ENCODE assay signal across 18 cellular contexts in the genomic region with DNA sequence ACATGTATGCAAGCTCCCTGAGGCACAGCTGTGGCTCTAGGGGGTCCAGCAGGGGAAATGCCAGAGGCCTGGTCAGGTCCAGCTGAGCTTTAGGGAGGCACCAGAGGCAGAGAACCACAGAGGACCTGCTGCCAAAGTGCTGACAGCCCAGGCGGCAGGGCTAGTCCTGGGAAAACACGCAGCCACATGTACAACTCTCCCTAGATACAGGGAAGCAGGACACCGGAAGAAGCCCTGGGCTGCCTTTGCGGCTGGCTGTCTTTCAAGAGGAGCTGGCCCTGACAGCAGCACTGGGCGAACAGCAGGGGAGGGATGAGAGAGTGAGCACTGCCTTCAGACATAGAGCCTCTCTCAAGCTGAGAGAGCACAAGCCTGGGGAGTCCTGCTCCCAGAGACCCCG. TPM values are rescaled to one million over a fixed set of nuclear protein-coding genes. Genes with fewer than 3 reads are reported as not detected.
DNase-seq lines count a peak whose midpoint lies in the region; ATAC-seq and TF ChIP-seq lines count a peak whose summit lies in the region.
"Had no signal": no experiment of that assay in that cellular context is flagged by ENCODE, and none has a peak within 500 bp of the region (broad histone marks: within the 10 kb centered on the region; RNA-seq: fewer than 3 reads in every experiment).

No MANE protein-coding gene starts in this region.

- intact Hi-C loops in activated CD4-positive, alpha-beta T cell treated with anti-CD3 and anti-CD28 coated beads, Interleukin-2, amount 10 ng/mL, durations not matched to agents 24 days and 14 days (cut with micrococcal nuclease) = no loop called here
- intact Hi-C loops in heart right ventricle (cut with DNase I) (no loop called here), spleen (cut with DNase I; ENCODE audit: low total_unique reads) (no loop called here), thyroid gland (cut with DNase I) (no loop called here)

- H3K4me3 ChIP-seq in choroid plexus epithelial cell (ENCODE audit: low read depth, low read length) = no peak overlapping the region
- H3K4me3 ChIP-seq in heart right ventricle = no peak overlapping the region
- H3K4me3 ChIP-seq in spleen = no peak overlapping the region
- no peak overlapping the region for H3K4me3 ChIP-seq in thyroid gland (replicated peaks in 1 of 3)
- H3K4me3 ChIP-seq: uterus had no signal

- DNase-seq in activated CD4-positive, alpha-beta T cell treated with anti-CD3 and anti-CD28 coated beads, Interleukin-2, amount 10 ng/mL, durations not matched to agents 24 days and 14 days = no peak
- no peak for DNase-seq in activated CD4-positive, alpha-beta T cell treated with anti-CD3 and anti-CD28 coated beads, Interleukin-2, amount 50 U/mL, for 4 hours
- DNase-seq in choroid plexus epithelial cell (ENCODE audit: low read depth) (peak; percentile 33), heart right ventricle (peak; percentile 70 to 73), spleen (peak; percentile 47), thyroid gland (no peak)
- DNase-seq in activated CD4-positive, alpha-beta memory T cell treated with anti-CD3 and anti-CD28 coated beads, Interleukin-2, amount 10 ng/mL, durations not matched to agents 7 days and 5 days = no peak
- DNase-seq: activated CD8-positive, alpha-beta memory T cell treated with anti-CD3 and anti-CD28 coated beads for 24 hours; activated naive CD8-positive, alpha-beta T cell treated with anti-CD3 and anti-CD28 coated beads, Interleukin-2, amount 10 ng/mL, durations not matched to agents 7 days and 5 days; activated T-cell treated with anti-CD3 and anti-CD28 coated beads, Interleukin-2, amount 50 U/mL, for 72 hours; BE2C; effector CD8-positive, alpha-beta T cell; GOT3; naive B cell; NCI-H524; stimulated activated CD4-positive, alpha-beta T cell treated with anti-CD3 and anti-CD28 coated beads, Interleukin-2, amount 100 ng/mL, for 24 hours; uterus had no signal

- WGBS in heart right ventricle, 2 donors = 27 to 52% methylated on average over 6 of the region's 6 CpGs
- WGBS in spleen, 5 donors = 87 to 97% (median 94%) methylated on average over 5 to 6 of the region's 6 CpGs
- WGBS in thyroid gland, 2 donors = 71 to 81% methylated on average over 4 of the region's 6 CpGs

- TF ChIP-seq CTCF in choroid plexus epithelial cell (conservative IDR thresholded peaks at IDR 0.05; ENCODE audit: low read depth, low read length) (no peak), heart right ventricle (IDR thresholded peaks at IDR 0.05) (no peak), spleen (IDR thresholded peaks at IDR 0.05 in 8 of 11, conservative IDR thresholded peaks at IDR 0.05 in 3 of 11) (no peak), thyroid gland (IDR thresholded peaks at IDR 0.05) (no peak)

- ATAC-seq in heart right ventricle (peak; percentile 80 to 94 (median 88)), GM21576 (IDR thresholded peaks at IDR 0.05; ENCODE audit: unreplicated experiment) (no peak)
- ATAC-seq: activated T-cell treated with anti-CD3 and anti-CD28 coated beads, Interleukin-2, amount 50 U/mL, for 72 hours had no signal

- peaks cover 32% of the 10 kb centered on the region for H3K36me3 Mint-ChIP-seq in activated CD4-positive, alpha-beta T cell treated with anti-CD3 and anti-CD28 coated beads, Interleukin-2, amount 10 ng/mL, durations not matched to agents 24 days and 14 days (ENCODE audit: low read depth)
- peaks cover 25% of the 10 kb centered on the region for H3K36me3 Mint-ChIP-seq in activated CD4-positive, alpha-beta memory T cell treated with anti-CD3 and anti-CD28 coated beads, Interleukin-2, amount 10 ng/mL, durations not matched to agents 7 days and 5 days (ENCODE audit: low read depth)
- H3K36me3 Mint-ChIP-seq: naive B cell had no signal

- H3K9me3 ChIP-seq in heart right ventricle (no peaks in the 10 kb centered on the region), spleen (no peaks in the 10 kb centered on the region), thyroid gland (no peaks in the 10 kb centered on the region)
- H3K9me3 ChIP-seq: BE2C, uterus had no signal

- H3K4me1 Mint-ChIP-seq in activated CD4-positive, alpha-beta T cell treated with anti-CD3 and anti-CD28 coated beads, Interleukin-2, amount 10 ng/mL, durations not matched to agents 24 days and 14 days = peaks cover 1% of the 10 kb centered on the region
- H3K4me1 Mint-ChIP-seq in activated CD4-positive, alpha-beta memory T cell treated with anti-CD3 and anti-CD28 coated beads, Interleukin-2, amount 10 ng/mL, durations not matched to agents 7 days and 5 days = no peaks in the 10 kb centered on the region
- H3K4me1 Mint-ChIP-seq: naive B cell had no signal

- CTCF ChIA-PET in activated CD4-positive, alpha-beta memory T cell treated with anti-CD3 and anti-CD28 coated beads, Interleukin-2, amount 10 ng/mL, durations not matched to agents 7 days and 5 days (lab: Charles Lee) = no interaction called here

- peaks cover 0 to 68% (median 13%) of the 10 kb centered on the region in 9 donors for H3K36me3 ChIP-seq in heart right ventricle
- H3K36me3 ChIP-seq in spleen = peaks cover 0 to 99% (median 49%) of the 10 kb centered on the region in 6 donors
- H3K36me3 ChIP-seq in thyroid gland = peaks cover 12 to 17% of the 10 kb centered on the region in 2 donors
- H3K36me3 ChIP-seq: BE2C, uterus had no signal

- H3K27ac Mint-ChIP-seq in activated CD4-positive, alpha-beta T cell treated with anti-CD3 and anti-CD28 coated beads, Interleukin-2, amount 10 ng/mL, durations not matched to agents 24 days and 14 days = peak overlapping the region; percentile 60
- no peak overlapping the region for H3K27ac Mint-ChIP-seq in activated CD4-positive, alpha-beta memory T cell treated with anti-CD3 and anti-CD28 coated beads, Interleukin-2, amount 10 ng/mL, durations not matched to agents 7 days and 5 days
- H3K27ac Mint-ChIP-seq: activated naive CD8-positive, alpha-beta T cell treated with anti-CD3 and anti-CD28 coated beads, Interleukin-2, amount 10 ng/mL, durations not matched to agents 7 days and 5 days; activated T-cell treated with anti-CD3 and anti-CD28 coated beads, Interleukin-2, amount 50 U/mL, for 72 hours had no signal

- no peaks in the 10 kb centered on the region for H3K27me3 Mint-ChIP-seq in activated CD4-positive, alpha-beta T cell treated with anti-CD3 and anti-CD28 coated beads, Interleukin-2, amount 10 ng/mL, durations not matched to agents 24 days and 14 days
- H3K27me3 Mint-ChIP-seq in activated CD4-positive, alpha-beta memory T cell treated with anti-CD3 and anti-CD28 coated beads, Interleukin-2, amount 10 ng/mL, durations not matched to agents 7 days and 5 days = no peaks in the 10 kb centered on the region
- H3K27me3 Mint-ChIP-seq: activated naive CD8-positive, alpha-beta T cell treated with anti-CD3 and anti-CD28 coated beads, Interleukin-2, amount 10 ng/mL, durations not matched to agents 7 days and 5 days; naive B cell had no signal

- POLR2A ChIA-PET in activated CD4-positive, alpha-beta memory T cell treated with anti-CD3 and anti-CD28 coated beads, Interleukin-2, amount 10 ng/mL, durations not matched to agents 7 days and 5 days (lab: Charles Lee) = interaction anchor here (1.2 kb wide), 1 partner anchor 10 kb away, joined by 4 read pairs; no protein-coding TSS in a partner anchor

- H3K27me3 ChIP-seq in heart right ventricle (no peaks in the 10 kb centered on the region), spleen (replicated peaks in 1 of 7) (no peaks in the 10 kb centered on the region), thyroid gland (no peaks in the 10 kb centered on the region)
- H3K27me3 ChIP-seq: BE2C, uterus had no signal

- H3K9me3 Mint-ChIP-seq in activated CD4-positive, alpha-beta T cell treated with anti-CD3 and anti-CD28 coated beads, Interleukin-2, amount 10 ng/mL, durations not matched to agents 24 days and 14 days = no peaks in the 10 kb centered on the region
- no peaks in the 10 kb centered on the region for H3K9me3 Mint-ChIP-seq in activated CD4-positive, alpha-beta memory T cell treated with anti-CD3 and anti-CD28 coated beads, Interleukin-2, amount 10 ng/mL, durations not matched to agents 7 days and 5 days
- H3K9me3 Mint-ChIP-seq: activated naive CD8-positive, alpha-beta T cell treated with anti-CD3 and anti-CD28 coated beads, Interleukin-2, amount 10 ng/mL, durations not matched to agents 7 days and 5 days; activated T-cell treated with anti-CD3 and anti-CD28 coated beads, Interleukin-2, amount 50 U/mL, for 72 hours; naive B cell had no signal

- no peak overlapping the region for H3K4me3 Mint-ChIP-seq in activated CD4-positive, alpha-beta T cell treated with anti-CD3 and anti-CD28 coated beads, Interleukin-2, amount 10 ng/mL, durations not matched to agents 24 days and 14 days
- H3K4me3 Mint-ChIP-seq in activated CD4-positive, alpha-beta memory T cell treated with anti-CD3 and anti-CD28 coated beads, Interleukin-2, amount 10 ng/mL, durations not matched to agents 7 days and 5 days = no peak overlapping the region
- H3K4me3 Mint-ChIP-seq: activated naive CD8-positive, alpha-beta T cell treated with anti-CD3 and anti-CD28 coated beads, Interleukin-2, amount 10 ng/mL, durations not matched to agents 7 days and 5 days; activated T-cell treated with anti-CD3 and anti-CD28 coated beads, Interleukin-2, amount 50 U/mL, for 72 hours; naive B cell had no signal

- H3K4me1 ChIP-seq in heart right ventricle (peaks cover 0 to 37% (median 28%) of the 10 kb centered on the region in 9 donors), spleen (peaks cover 0 to 15% (median 3%) of the 10 kb centered on the region in 6 donors), thyroid gland (no peaks in the 10 kb centered on the region)
- H3K4me1 ChIP-seq: BE2C, uterus had no signal

- peak overlapping the region in 9 of 10 donors; percentile 49 to 81 (median 74) for H3K27ac ChIP-seq in heart right ventricle
- H3K27ac ChIP-seq in spleen = no peak overlapping the region
- no peak overlapping the region for H3K27ac ChIP-seq in thyroid gland
- H3K27ac ChIP-seq: uterus had no signal

- TF ChIP-seq POLR2A in spleen (IDR thresholded peaks at IDR 0.05) (no peak), thyroid gland (IDR thresholded peaks at IDR 0.05) (no peak)

RNA-seq across cellular contexts. Expression of a gene that starts 40.7 kb away (rescaled TPM):
- 47.4 and 47.6 TPM in 2 replicates for total RNA-seq in activated CD4-positive, alpha-beta T cell treated with anti-CD3 and anti-CD28 coated beads, Interleukin-2, amount 10 ng/mL, durations not matched to agents 24 days and 14 days
- total RNA-seq in heart right ventricle (10 to 100 TPM in 4 of 10 donors, 1 to 10 TPM in 6; 5.7 to 13.1 (median 9.5) TPM), spleen (10 to 100 TPM; 12.1 to 25.6 (median 17.8) TPM), thyroid gland (10 to 100 TPM; 14.4 to 17.7 (median 16.2) TPM)
- polyA plus RNA-seq in heart right ventricle (1 to 10 TPM; 4.6 to 8.2 TPM), spleen (1 to 10 TPM; 6.0 to 8.9 (median 8.1) TPM)
- 10 to 100 TPM; 26.4 to 27.6 TPM for total RNA-seq in activated CD4-positive, alpha-beta memory T cell treated with anti-CD3 and anti-CD28 coated beads, Interleukin-2, amount 10 ng/mL, durations not matched to agents 7 days and 5 days

RNA-seq across cellular contexts. Expression of a gene that starts 43.6 kb away (rescaled TPM):
- total RNA-seq in activated CD4-positive, alpha-beta T cell treated with anti-CD3 and anti-CD28 coated beads, Interleukin-2, amount 10 ng/mL, durations not matched to agents 24 days and 14 days = 28.6 and 28.8 TPM in 2 replicates
- total RNA-seq in heart right ventricle = 10 to 100 TPM; 14.5 to 19.1 (median 17.1) TPM
- 1 to 10 TPM; 3.1 to 4.1 TPM for polyA plus RNA-seq in heart right ventricle
- 10 to 100 TPM in 6 of 7 donors, 1 to 10 TPM in 1; 9.0 to 24.9 (median 14.0) TPM for total RNA-seq in spleen
- polyA plus RNA-seq in spleen = 1 to 10 TPM; 3.0 to 3.5 (median 3.1) TPM
- 10 to 100 TPM; 17.2 to 35.3 (median 31.1) TPM for total RNA-seq in thyroid gland
- 10 to 100 TPM; 28.7 to 30.0 TPM for total RNA-seq in activated CD4-positive, alpha-beta memory T cell treated with anti-CD3 and anti-CD28 coated beads, Interleukin-2, amount 10 ng/mL, durations not matched to agents 7 days and 5 days

Comparison
In these comparisons a context has a peak if more than half of its experiments do, and no peak if none do; other contexts are left out.
1. DNase-seq: peak in choroid plexus epithelial cell (single experiment), heart right ventricle (2 of 2) and spleen (single experiment); none in activated CD4-positive, alpha-beta T cell treated with anti-CD3 and anti-CD28 coated beads, Interleukin-2, amount 10 ng/mL, durations not matched to agents 24 days and 14 days (single experiment), activated CD4-positive, alpha-beta T cell treated with anti-CD3 and anti-CD28 coated beads, Interleukin-2, amount 50 U/mL, for 4 hours (0 of 2), thyroid gland (0 of 2) and activated CD4-positive, alpha-beta memory T cell treated with anti-CD3 and anti-CD28 coated beads, Interleukin-2, amount 10 ng/mL, durations not matched to agents 7 days and 5 days (single experiment).
2. H3K27ac ChIP-seq: peak in heart right ventricle (9 of 10); none in spleen (0 of 8) and thyroid gland (0 of 3).